17 cellular contexts compared by ENCODE assay signal in genomic region chr3:105745046-105745445, GRCh38.
"Had no signal": no experiment of that assay in that cellular context is flagged by ENCODE, and none has a peak within 500 bp of the region (broad histone marks: within the 10 kb centered on the region; RNA-seq: fewer than 3 reads in every experiment).

No MANE protein-coding gene starts in this region.

- H3K36me3 ChIP-seq: ovary, thoracic aorta had no signal

- H3K27ac Mint-ChIP-seq: memory B cell had no signal

- H3K27me3 ChIP-seq: cardiac muscle cell, gastroesophageal sphincter, ovary, stomach had no signal

- H3K4me3 ChIP-seq: cardiac muscle cell, coronary artery, gastroesophageal sphincter, left ventricle myocardium inferior, ovary, stomach, thoracic aorta had no signal

- H3K9me3 ChIP-seq: gastroesophageal sphincter, left ventricle myocardium inferior, ovary, stomach, thoracic aorta had no signal

- H3K27me3 Mint-ChIP-seq: memory B cell had no signal

- H3K9me3 Mint-ChIP-seq: memory B cell, neural crest cell had no signal

- DNase-seq: activated gamma-delta T cell treated with Interleukin-2 at 50 U/mL for 16 hours; effector CD8-positive, alpha-beta T cell; kidney; left ventricle myocardium inferior; ovary; stimulated activated CD4-positive, alpha-beta T cell treated with anti-CD3 and anti-CD28 coated beads, Interleukin-12 subunit alpha, Interleukin-12 subunit beta, amount 100 ng/mL, for 4 hours; stimulated activated CD4-positive, alpha-beta T cell treated with anti-CD3 and anti-CD28 coated beads, Interleukin-4, amount 100 ng/mL, for 1 hour; stimulated activated CD8-positive, alpha-beta memory T cell treated with anti-CD3 and anti-CD28 coated beads, Interleukin-4, amount 100 ng/mL, for 48 hours; stomach had no signal

- H3K27ac ChIP-seq: cardiac muscle cell, coronary artery, epithelial cell of prostate, gastroesophageal sphincter, ovary, thoracic aorta, VCaP had no signal

- H3K4me3 Mint-ChIP-seq: memory B cell, neural crest cell had no signal

- FAIRE-seq: kidney had no signal

- ATAC-seq: gastroesophageal sphincter had no signal
